ENCODE assay signal across 2 cellular contexts in the genomic region with DNA sequence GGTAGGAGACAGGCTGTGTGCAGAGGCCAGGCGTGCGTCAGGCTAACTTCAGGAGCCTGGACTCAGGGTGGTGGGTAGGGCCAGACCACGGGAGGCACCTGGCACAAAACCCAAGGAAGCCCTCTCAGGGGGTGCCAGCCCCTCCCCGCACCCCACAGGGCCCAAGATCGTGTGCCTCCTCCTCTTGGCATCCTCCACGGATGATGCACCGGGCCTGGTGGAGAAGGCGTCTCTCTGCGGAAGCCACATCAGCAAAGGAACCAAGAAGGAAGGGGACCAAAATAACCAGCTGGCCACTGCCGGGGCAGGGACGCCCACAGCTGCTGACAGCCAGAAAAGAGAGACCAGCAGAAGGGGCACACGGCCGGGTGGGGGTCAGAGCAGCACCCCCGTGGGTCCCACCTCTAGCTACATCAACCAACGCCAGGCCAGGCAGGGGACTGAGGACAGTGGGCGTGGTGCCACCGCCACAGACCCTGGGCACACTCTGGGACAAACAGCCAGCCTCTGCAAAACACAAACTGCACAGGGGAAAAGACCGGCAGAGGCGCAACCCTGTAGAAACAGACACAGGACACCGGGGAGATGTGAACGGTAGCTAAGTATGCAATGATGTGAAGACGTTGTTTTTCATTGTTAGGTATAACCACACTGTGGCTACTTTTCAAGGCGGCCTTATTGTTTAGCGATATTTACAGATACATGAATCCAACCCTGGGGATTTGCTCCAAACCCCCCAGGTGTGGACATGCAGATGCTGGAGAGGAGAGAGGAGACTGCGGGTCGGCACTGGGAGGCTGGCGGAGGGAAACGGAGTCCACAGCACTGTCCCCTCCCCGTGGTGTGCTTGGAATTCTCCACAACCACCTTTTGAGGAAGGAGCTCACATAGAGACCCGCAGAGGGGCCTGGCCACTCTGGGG.
TF ChIP-seq lines count a peak whose summit lies in the region.

No MANE protein-coding gene starts in this region.

TF ChIP-seq in SK-N-SH, 30 proteins besides CTCF, POLR2A, EP300 and RAD21 (continued from another document):
- TF ChIP-seq, protein P1, sequence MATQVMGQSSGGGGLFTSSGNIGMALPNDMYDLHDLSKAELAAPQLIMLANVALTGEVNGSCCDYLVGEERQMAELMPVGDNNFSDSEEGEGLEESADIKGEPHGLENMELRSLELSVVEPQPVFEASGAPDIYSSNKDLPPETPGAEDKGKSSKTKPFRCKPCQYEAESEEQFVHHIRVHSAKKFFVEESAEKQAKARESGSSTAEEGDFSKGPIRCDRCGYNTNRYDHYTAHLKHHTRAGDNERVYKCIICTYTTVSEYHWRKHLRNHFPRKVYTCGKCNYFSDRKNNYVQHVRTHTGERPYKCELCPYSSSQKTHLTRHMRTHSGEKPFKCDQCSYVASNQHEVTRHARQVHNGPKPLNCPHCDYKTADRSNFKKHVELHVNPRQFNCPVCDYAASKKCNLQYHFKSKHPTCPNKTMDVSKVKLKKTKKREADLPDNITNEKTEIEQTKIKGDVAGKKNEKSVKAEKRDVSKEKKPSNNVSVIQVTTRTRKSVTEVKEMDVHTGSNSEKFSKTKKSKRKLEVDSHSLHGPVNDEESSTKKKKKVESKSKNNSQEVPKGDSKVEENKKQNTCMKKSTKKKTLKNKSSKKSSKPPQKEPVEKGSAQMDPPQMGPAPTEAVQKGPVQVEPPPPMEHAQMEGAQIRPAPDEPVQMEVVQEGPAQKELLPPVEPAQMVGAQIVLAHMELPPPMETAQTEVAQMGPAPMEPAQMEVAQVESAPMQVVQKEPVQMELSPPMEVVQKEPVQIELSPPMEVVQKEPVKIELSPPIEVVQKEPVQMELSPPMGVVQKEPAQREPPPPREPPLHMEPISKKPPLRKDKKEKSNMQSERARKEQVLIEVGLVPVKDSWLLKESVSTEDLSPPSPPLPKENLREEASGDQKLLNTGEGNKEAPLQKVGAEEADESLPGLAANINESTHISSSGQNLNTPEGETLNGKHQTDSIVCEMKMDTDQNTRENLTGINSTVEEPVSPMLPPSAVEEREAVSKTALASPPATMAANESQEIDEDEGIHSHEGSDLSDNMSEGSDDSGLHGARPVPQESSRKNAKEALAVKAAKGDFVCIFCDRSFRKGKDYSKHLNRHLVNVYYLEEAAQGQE (IDR thresholded peaks at IDR 0.05; ENCODE audit: low read depth, low read length), result no peak
- TF ChIP-seq JUND (IDR thresholded peaks at IDR 0.05) (no peak), MEF2A (IDR thresholded peaks at IDR 0.05; ENCODE audit: borderline replicate concordance, low read depth) (no peak)

TF ChIP-seq in SK-N-SH treated with all-trans-retinoic acid at 6 μM for 48 hours, 23 proteins besides CTCF, POLR2A, EP300 and RAD21 (continued from another document):
- TF ChIP-seq, protein P2, sequence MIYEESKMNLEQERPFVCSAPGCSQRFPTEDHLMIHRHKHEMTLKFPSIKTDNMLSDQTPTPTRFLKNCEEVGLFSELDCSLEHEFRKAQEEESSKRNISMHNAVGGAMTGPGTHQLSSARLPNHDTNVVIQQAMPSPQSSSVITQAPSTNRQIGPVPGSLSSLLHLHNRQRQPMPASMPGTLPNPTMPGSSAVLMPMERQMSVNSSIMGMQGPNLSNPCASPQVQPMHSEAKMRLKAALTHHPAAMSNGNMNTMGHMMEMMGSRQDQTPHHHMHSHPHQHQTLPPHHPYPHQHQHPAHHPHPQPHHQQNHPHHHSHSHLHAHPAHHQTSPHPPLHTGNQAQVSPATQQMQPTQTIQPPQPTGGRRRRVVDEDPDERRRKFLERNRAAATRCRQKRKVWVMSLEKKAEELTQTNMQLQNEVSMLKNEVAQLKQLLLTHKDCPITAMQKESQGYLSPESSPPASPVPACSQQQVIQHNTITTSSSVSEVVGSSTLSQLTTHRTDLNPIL (CRISPR knock-in tag; IDR thresholded peaks at IDR 0.05; ENCODE audit: low read depth), result no peak
- TF ChIP-seq ZNF8 (CRISPR knock-in tag; IDR thresholded peaks at IDR 0.05), result no peak
- TF ChIP-seq, protein P3, sequence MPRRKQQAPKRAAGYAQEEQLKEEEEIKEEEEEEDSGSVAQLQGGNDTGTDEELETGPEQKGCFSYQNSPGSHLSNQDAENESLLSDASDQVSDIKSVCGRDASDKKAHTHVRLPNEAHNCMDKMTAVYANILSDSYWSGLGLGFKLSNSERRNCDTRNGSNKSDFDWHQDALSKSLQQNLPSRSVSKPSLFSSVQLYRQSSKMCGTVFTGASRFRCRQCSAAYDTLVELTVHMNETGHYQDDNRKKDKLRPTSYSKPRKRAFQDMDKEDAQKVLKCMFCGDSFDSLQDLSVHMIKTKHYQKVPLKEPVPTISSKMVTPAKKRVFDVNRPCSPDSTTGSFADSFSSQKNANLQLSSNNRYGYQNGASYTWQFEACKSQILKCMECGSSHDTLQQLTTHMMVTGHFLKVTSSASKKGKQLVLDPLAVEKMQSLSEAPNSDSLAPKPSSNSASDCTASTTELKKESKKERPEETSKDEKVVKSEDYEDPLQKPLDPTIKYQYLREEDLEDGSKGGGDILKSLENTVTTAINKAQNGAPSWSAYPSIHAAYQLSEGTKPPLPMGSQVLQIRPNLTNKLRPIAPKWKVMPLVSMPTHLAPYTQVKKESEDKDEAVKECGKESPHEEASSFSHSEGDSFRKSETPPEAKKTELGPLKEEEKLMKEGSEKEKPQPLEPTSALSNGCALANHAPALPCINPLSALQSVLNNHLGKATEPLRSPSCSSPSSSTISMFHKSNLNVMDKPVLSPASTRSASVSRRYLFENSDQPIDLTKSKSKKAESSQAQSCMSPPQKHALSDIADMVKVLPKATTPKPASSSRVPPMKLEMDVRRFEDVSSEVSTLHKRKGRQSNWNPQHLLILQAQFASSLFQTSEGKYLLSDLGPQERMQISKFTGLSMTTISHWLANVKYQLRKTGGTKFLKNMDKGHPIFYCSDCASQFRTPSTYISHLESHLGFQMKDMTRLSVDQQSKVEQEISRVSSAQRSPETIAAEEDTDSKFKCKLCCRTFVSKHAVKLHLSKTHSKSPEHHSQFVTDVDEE (CRISPR knock-in tag; IDR thresholded peaks at IDR 0.05), result no peak
- no peak for TF ChIP-seq ESRRG (CRISPR knock-in tag; IDR thresholded peaks at IDR 0.05)
- no peak for TF ChIP-seq ZFP3 (CRISPR knock-in tag; IDR thresholded peaks at IDR 0.05)
- TF ChIP-seq, protein P4, sequence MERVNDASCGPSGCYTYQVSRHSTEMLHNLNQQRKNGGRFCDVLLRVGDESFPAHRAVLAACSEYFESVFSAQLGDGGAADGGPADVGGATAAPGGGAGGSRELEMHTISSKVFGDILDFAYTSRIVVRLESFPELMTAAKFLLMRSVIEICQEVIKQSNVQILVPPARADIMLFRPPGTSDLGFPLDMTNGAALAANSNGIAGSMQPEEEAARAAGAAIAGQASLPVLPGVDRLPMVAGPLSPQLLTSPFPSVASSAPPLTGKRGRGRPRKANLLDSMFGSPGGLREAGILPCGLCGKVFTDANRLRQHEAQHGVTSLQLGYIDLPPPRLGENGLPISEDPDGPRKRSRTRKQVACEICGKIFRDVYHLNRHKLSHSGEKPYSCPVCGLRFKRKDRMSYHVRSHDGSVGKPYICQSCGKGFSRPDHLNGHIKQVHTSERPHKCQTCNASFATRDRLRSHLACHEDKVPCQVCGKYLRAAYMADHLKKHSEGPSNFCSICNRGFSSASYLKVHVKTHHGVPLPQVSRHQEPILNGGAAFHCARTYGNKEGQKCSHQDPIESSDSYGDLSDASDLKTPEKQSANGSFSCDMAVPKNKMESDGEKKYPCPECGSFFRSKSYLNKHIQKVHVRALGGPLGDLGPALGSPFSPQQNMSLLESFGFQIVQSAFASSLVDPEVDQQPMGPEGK (CRISPR knock-in tag; IDR thresholded peaks at IDR 0.05; ENCODE audit: borderline replicate concordance), result no peak
- no peak for TF ChIP-seq ZC3H10 (CRISPR knock-in tag; IDR thresholded peaks at IDR 0.05)
- TF ChIP-seq BACH2 (CRISPR knock-in tag; IDR thresholded peaks at IDR 0.05; ENCODE audit: borderline replicate concordance), result no peak
- no peak for TF ChIP-seq ZNF70 (CRISPR knock-in tag; IDR thresholded peaks at IDR 0.05)
- TF ChIP-seq, protein P5, sequence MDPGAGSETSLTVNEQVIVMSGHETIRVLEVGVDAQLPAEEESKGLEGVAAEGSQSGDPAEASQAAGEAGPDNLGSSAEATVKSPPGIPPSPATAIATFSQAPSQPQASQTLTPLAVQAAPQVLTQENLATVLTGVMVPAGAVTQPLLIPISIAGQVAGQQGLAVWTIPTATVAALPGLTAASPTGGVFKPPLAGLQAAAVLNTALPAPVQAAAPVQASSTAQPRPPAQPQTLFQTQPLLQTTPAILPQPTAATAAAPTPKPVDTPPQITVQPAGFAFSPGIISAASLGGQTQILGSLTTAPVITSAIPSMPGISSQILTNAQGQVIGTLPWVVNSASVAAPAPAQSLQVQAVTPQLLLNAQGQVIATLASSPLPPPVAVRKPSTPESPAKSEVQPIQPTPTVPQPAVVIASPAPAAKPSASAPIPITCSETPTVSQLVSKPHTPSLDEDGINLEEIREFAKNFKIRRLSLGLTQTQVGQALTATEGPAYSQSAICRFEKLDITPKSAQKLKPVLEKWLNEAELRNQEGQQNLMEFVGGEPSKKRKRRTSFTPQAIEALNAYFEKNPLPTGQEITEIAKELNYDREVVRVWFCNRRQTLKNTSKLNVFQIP (CRISPR knock-in tag; IDR thresholded peaks at IDR 0.05; ENCODE audit: borderline replicate concordance, low read depth), result no peak
- no peak for TF ChIP-seq CSDC2 (CRISPR knock-in tag; IDR thresholded peaks at IDR 0.05)
